ENCODE assay signal across 11 cellular contexts in genomic region chr13:32471187-32471922, GRCh38. TPM values are rescaled to one million over a fixed set of nuclear protein-coding genes. Genes with fewer than 3 reads are reported as not detected.
DNase-seq lines count a peak whose midpoint lies in the region; ATAC-seq and TF ChIP-seq lines count a peak whose summit lies in the region.
"Had no signal": no experiment of that assay in that cellular context is flagged by ENCODE, and none has a peak within 500 bp of the region (broad histone marks: within the 10 kb centered on the region; RNA-seq: fewer than 3 reads in every experiment).

No MANE protein-coding gene starts in this region.

- POLR2A ChIA-PET in activated CD4-positive, alpha-beta memory T cell treated with anti-CD3 and anti-CD28 coated beads for 36 hours (lab: Charles Lee): no interaction called here

- DNase-seq in activated CD4-positive, alpha-beta memory T cell treated with anti-CD3 and anti-CD28 coated beads for 36 hours: peak; percentile 23
- DNase-seq in foreskin fibroblast (peak; percentile 16 to 52), osteocyte (ENCODE audit: extremely low spot score, unreplicated experiment) (no peak), lower lobe of right lung (no peak), H4 (ENCODE audit: low spot score) (no peak), AML-193 (lab: John Stamatoyannopoulos, UW) (no peak), SKM-1 (lab: John Stamatoyannopoulos, UW; ENCODE audit: unreplicated experiment) (no peak)
- DNase-seq: kidney, NCI-H510A treated with DMSO at 0.1 percent for 48 hours had no signal

- H3K4me3 Mint-ChIP-seq in activated CD4-positive, alpha-beta memory T cell treated with anti-CD3 and anti-CD28 coated beads for 36 hours: no peak overlapping the region
- no peak overlapping the region for H3K4me3 Mint-ChIP-seq in osteocyte (ENCODE audit: unreplicated experiment)
- H3K4me3 Mint-ChIP-seq: CD4-positive, CD25-positive, alpha-beta regulatory T cell had no signal

- no peaks in the 10 kb centered on the region for H3K27me3 Mint-ChIP-seq in activated CD4-positive, alpha-beta memory T cell treated with anti-CD3 and anti-CD28 coated beads for 36 hours
- H3K27me3 Mint-ChIP-seq in osteocyte (ENCODE audit: unreplicated experiment): no peaks in the 10 kb centered on the region
- H3K27me3 Mint-ChIP-seq: CD4-positive, CD25-positive, alpha-beta regulatory T cell had no signal

- no peaks in the 10 kb centered on the region for H3K9me3 Mint-ChIP-seq in activated CD4-positive, alpha-beta memory T cell treated with anti-CD3 and anti-CD28 coated beads for 36 hours
- H3K9me3 Mint-ChIP-seq in osteocyte (ENCODE audit: unreplicated experiment): no peaks in the 10 kb centered on the region
- H3K9me3 Mint-ChIP-seq: CD4-positive, CD25-positive, alpha-beta regulatory T cell had no signal

- TF ChIP-seq CTCF in foreskin fibroblast (IDR thresholded peaks at IDR 0.05; ENCODE audit: low read depth, low read length): no peak
- TF ChIP-seq CTCF in osteocyte (IDR thresholded peaks at IDR 0.05): no peak
- TF ChIP-seq CTCF in lower lobe of right lung (IDR thresholded peaks at IDR 0.05): no peak

- no peak overlapping the region for H3K4me3 ChIP-seq in foreskin fibroblast (ENCODE audit: low read depth in 1 of 2, low read length in 2 of 2)
- H3K4me3 ChIP-seq in lower lobe of right lung: no peak overlapping the region

- CTCF ChIA-PET in activated CD4-positive, alpha-beta memory T cell treated with anti-CD3 and anti-CD28 coated beads for 36 hours (lab: Charles Lee): interaction anchor here (1.5 to 1.8 kb wide), 2 partner anchors 48 to 110 kb away, joined by 3 to 10 read pairs; no protein-coding TSS in a partner anchor

- H3K36me3 ChIP-seq in lower lobe of right lung: no peaks in the 10 kb centered on the region

- H3K36me3 Mint-ChIP-seq in activated CD4-positive, alpha-beta memory T cell treated with anti-CD3 and anti-CD28 coated beads for 36 hours: no peaks in the 10 kb centered on the region
- no peaks in the 10 kb centered on the region for H3K36me3 Mint-ChIP-seq in osteocyte (ENCODE audit: unreplicated experiment)

- ATAC-seq in GM19035 (IDR thresholded peaks at IDR 0.05; ENCODE audit: unreplicated experiment) (peak; percentile 7), lower lobe of right lung (no peak)

- intact Hi-C loops in activated CD4-positive, alpha-beta memory T cell treated with anti-CD3 and anti-CD28 coated beads for 36 hours (cut with micrococcal nuclease): loop anchor here (5.0 kb wide), 1 partner anchor 171 kb away; no protein-coding TSS in a partner anchor
- intact Hi-C loops in lower lobe of right lung (cut with DNase I): no loop called here

- no peaks in the 10 kb centered on the region for H3K27me3 ChIP-seq in lower lobe of right lung (ENCODE audit: low read depth)

- H3K27ac Mint-ChIP-seq in activated CD4-positive, alpha-beta memory T cell treated with anti-CD3 and anti-CD28 coated beads for 36 hours: peak overlapping the region; percentile 84
- peak overlapping the region; percentile 68 for H3K27ac Mint-ChIP-seq in osteocyte (ENCODE audit: unreplicated experiment)

- no peak overlapping the region for H3K27ac ChIP-seq in lower lobe of right lung

- peaks cover 18% of the 10 kb centered on the region for H3K4me1 Mint-ChIP-seq in activated CD4-positive, alpha-beta memory T cell treated with anti-CD3 and anti-CD28 coated beads for 36 hours (ENCODE audit: low read depth)
- peaks cover 12% of the 10 kb centered on the region for H3K4me1 Mint-ChIP-seq in osteocyte (ENCODE audit: unreplicated experiment)

- no peaks in the 10 kb centered on the region for H3K4me1 ChIP-seq in lower lobe of right lung

- no peaks in the 10 kb centered on the region for H3K9me3 ChIP-seq in lower lobe of right lung

RNA-seq across cellular contexts. Expression of gene N4BP2L1, which starts 43.4 kb away (rescaled TPM):
- 10 to 100 TPM; 22.1 to 24.0 TPM for total RNA-seq in activated CD4-positive, alpha-beta memory T cell treated with anti-CD3 and anti-CD28 coated beads for 36 hours
- total RNA-seq in osteocyte: 9.8 and 10.2 TPM in 2 replicates
- 30.2 TPM for total RNA-seq in lower lobe of right lung
- total RNA-seq in H4 (2014; rRNA removed; shearing (Covaris generic)): 0.15 TPM in 1 of 2 replicates, not detected in the other

Comparison
In these comparisons a context has a peak if more than half of its experiments do, and no peak if none do; other contexts are left out.
1. DNase-seq: peak in activated CD4-positive, alpha-beta memory T cell treated with anti-CD3 and anti-CD28 coated beads for 36 hours (single experiment) and foreskin fibroblast (2 of 2); none in osteocyte (single experiment), lower lobe of right lung (single experiment), H4 (single experiment), AML-193 (0 of 2) and SKM-1 (single experiment).